ENCODE assay signal across 22 cellular contexts in genomic region chr11:1205121-1205986, GRCh38. TPM values are rescaled to one million over a fixed set of nuclear protein-coding genes. Genes with fewer than 3 reads are reported as not detected.
DNase-seq lines count a peak whose midpoint lies in the region; TF ChIP-seq lines count a peak whose summit lies in the region.
"Had no signal": no experiment of that assay in that cellular context is flagged by ENCODE, and none has a peak within 500 bp of the region (broad histone marks: within the 10 kb centered on the region; RNA-seq: fewer than 3 reads in every experiment).

No MANE protein-coding gene starts in this region.

- H2BK5ac ChIP-seq in neuronal stem cell (ENCODE audit: low read length) = peak overlapping the region; percentile 66

- peak overlapping the region; percentile 64 for H2BK15ac ChIP-seq in neuronal stem cell (ENCODE audit: low read length)

- no peak overlapping the region for H3K27ac ChIP-seq in neuronal stem cell (replicated peaks; ENCODE audit: low read length)
- H3K27ac ChIP-seq: BLaER1, epithelial cell of prostate, gastrocnemius medialis, left lung, thoracic aorta had no signal

- H3K4me3 ChIP-seq in GM06990 (replicated peaks; ENCODE audit: low read depth, low read length) = no peak overlapping the region
- H3K4me3 ChIP-seq in neuronal stem cell (ENCODE audit: low read length in 2 of 2) = no peak overlapping the region
- H3K4me3 ChIP-seq: BLaER1, gastrocnemius medialis, left lung, smooth muscle cell, thoracic aorta had no signal

- peaks cover 2% of the 10 kb centered on the region for H3K79me1 ChIP-seq in neuronal stem cell (ENCODE audit: low read depth, low read length)

- no peak overlapping the region for H3K4me2 ChIP-seq in neuronal stem cell (ENCODE audit: insufficient read depth, low read length, poor library complexity, severe bottlenecking)
- H3K4me2 ChIP-seq: BLaER1, smooth muscle cell had no signal

- H2AK5ac ChIP-seq in neuronal stem cell (ENCODE audit: low read depth, low read length) = peak overlapping the region; percentile 56

- no CpG with 5 or more reads among the region's 35 CpGs for WGBS in neuronal stem cell (ENCODE audit: extremely low coverage in 2 of 2, insufficient read length in 2 of 2, insufficient replicate concordance in 1 of 2), 2 donors

- peak overlapping the region; percentile 60 for H3K9ac ChIP-seq in neuronal stem cell (ENCODE audit: low read depth, low read length, poor library complexity)
- H3K9ac ChIP-seq: BLaER1 had no signal

- DNase-seq in AG08396 (ENCODE audit: low spot score) (peak; percentile 8), GM06990 (ENCODE audit: extremely low read depth, insufficient read length) (peak; percentile 0), ecto neural progenitor cell (ENCODE audit: low spot score) (peak; percentile 43), neuronal stem cell (ENCODE audit: low spot score) (no peak), T1000 (lab: John Stamatoyannopoulos, UW) (no peak), NCI-H2171 treated with DMSO at 0.1 percent for 48 hours (lab: John Stamatoyannopoulos, UW) (no peak), A172 (ENCODE audit: low spot score) (no peak), NCI-H2107 treated with DMSO at 0.1 percent for 48 hours (lab: John Stamatoyannopoulos, UW; ENCODE audit: unreplicated experiment) (no peak)
- DNase-seq: activated naive CD4-positive, alpha-beta T cell treated with anti-CD3 and anti-CD28 coated beads, Interleukin-2, amount 50 U/mL, for 16 hours; Karpas-422; NCI-H1092 treated with DMSO at 0.1 percent for 48 hours; NCI-H2081 treated with DMSO at 0.1 percent for 48 hours; NCI-H526 treated with DMSO at 0.1 percent for 48 hours; T-helper 9 cell had no signal

- no peaks in the 10 kb centered on the region for H3K36me3 ChIP-seq in GM06990 (ENCODE audit: control insufficient read depth, insufficient read depth, low read length)
- H3K36me3 ChIP-seq in neuronal stem cell (replicated peaks in 1 of 2; ENCODE audit: control insufficient read depth in 2 of 2, insufficient read depth in 2 of 2, low read length in 2 of 2) = no peaks in the 10 kb centered on the region
- H3K36me3 ChIP-seq: BLaER1, gastrocnemius medialis, left lung, thoracic aorta had no signal

- H2BK120ac ChIP-seq in neuronal stem cell (ENCODE audit: low read depth, low read length) = no peak overlapping the region

- peaks cover 0 to 5% of the 10 kb centered on the region in 2 donors for H3K9me3 ChIP-seq in neuronal stem cell (replicated peaks in 1 of 2; ENCODE audit: control insufficient read depth in 2 of 2, insufficient read depth in 1 of 2, low read depth in 1 of 2, low read length in 2 of 2)
- H3K9me3 ChIP-seq: BLaER1, gastrocnemius medialis, left lung, thoracic aorta had no signal

- no peak overlapping the region for H2BK12ac ChIP-seq in neuronal stem cell (ENCODE audit: low read length)

- H4K8ac ChIP-seq in neuronal stem cell (ENCODE audit: low read depth, low read length) = no peak overlapping the region

- H3K4me1 ChIP-seq in neuronal stem cell (ENCODE audit: control insufficient read depth in 2 of 2, insufficient read depth in 1 of 2, low read depth in 1 of 2, low read length in 2 of 2) = no peaks in the 10 kb centered on the region
- H3K4me1 ChIP-seq: gastrocnemius medialis, left lung had no signal

- peak overlapping the region; percentile 82 for H3K14ac ChIP-seq in neuronal stem cell (ENCODE audit: low read length)

- no peaks in the 10 kb centered on the region for H3K27me3 ChIP-seq in GM06990 (replicated peaks; ENCODE audit: control insufficient read depth, insufficient read depth, low read length)
- H3K27me3 ChIP-seq in neuronal stem cell (ENCODE audit: control insufficient read depth in 3 of 3, insufficient read depth in 3 of 3, low read depth in 1 of 3, low read length in 3 of 3) = peaks cover 0 to 6% (median 0%) of the 10 kb centered on the region in 3 experiments
- H3K27me3 ChIP-seq: BLaER1 had no signal

- H4K91ac ChIP-seq in neuronal stem cell (ENCODE audit: low read depth, low read length, poor library complexity) = no peak overlapping the region

- H3K23ac ChIP-seq in neuronal stem cell (ENCODE audit: low read depth, low read length, poor library complexity) = peak overlapping the region; percentile 55

- H3K18ac ChIP-seq in neuronal stem cell (ENCODE audit: low read length) = peak overlapping the region; percentile 57

- no peak for TF ChIP-seq CTCF in GM06990 (IDR thresholded peaks at IDR 0.05; ENCODE audit: insufficient read depth, low read length, poor library complexity, severe bottlenecking)

- no peak overlapping the region for H3K4ac ChIP-seq in neuronal stem cell (ENCODE audit: low read length)

- no peak overlapping the region for H2AFZ ChIP-seq in neuronal stem cell (ENCODE audit: low read length)

RNA-seq across cellular contexts. Expression of gene MUC5B, which starts 17.5 kb away (rescaled TPM):
- polyA plus RNA-seq in neuronal stem cell (2013, experiment 1 of 2) = 0.01 TPM
- under 0.01 TPM for polyA plus RNA-seq in neuronal stem cell (2013, experiment 2 of 2)
- not detected in 2 replicates for total RNA-seq in A172 (2014; rRNA removed; shearing (Covaris generic))
- total RNA-seq: G401, smooth muscle cell, thoracic aorta had no signal
- polyA plus RNA-seq: smooth muscle cell had no signal

RNA-seq across cellular contexts. Expression of gene MUC5AC, which starts 47.6 kb away (rescaled TPM):
- polyA plus RNA-seq in neuronal stem cell (2013, experiment 1 of 2) = not detected
- not detected for polyA plus RNA-seq in neuronal stem cell (2013, experiment 2 of 2)
- not detected in 2 replicates for total RNA-seq in A172 (2014; rRNA removed; shearing (Covaris generic))
- total RNA-seq: G401, gastrocnemius medialis, HT1080, smooth muscle cell had no signal
- polyA plus RNA-seq: smooth muscle cell had no signal

Comparison
In these comparisons a context has a peak if more than half of its experiments do, and no peak if none do; other contexts are left out.
1. DNase-seq: peak in AG08396 (single experiment), GM06990 (single experiment) and ecto neural progenitor cell (single experiment); none in neuronal stem cell (single experiment), T1000 (single experiment), NCI-H2171 treated with DMSO at 0.1 percent for 48 hours (single experiment), A172 (single experiment) and NCI-H2107 treated with DMSO at 0.1 percent for 48 hours (single experiment).